Comparison of ENCODE assay signal across 8 cellular contexts in the genomic region with DNA sequence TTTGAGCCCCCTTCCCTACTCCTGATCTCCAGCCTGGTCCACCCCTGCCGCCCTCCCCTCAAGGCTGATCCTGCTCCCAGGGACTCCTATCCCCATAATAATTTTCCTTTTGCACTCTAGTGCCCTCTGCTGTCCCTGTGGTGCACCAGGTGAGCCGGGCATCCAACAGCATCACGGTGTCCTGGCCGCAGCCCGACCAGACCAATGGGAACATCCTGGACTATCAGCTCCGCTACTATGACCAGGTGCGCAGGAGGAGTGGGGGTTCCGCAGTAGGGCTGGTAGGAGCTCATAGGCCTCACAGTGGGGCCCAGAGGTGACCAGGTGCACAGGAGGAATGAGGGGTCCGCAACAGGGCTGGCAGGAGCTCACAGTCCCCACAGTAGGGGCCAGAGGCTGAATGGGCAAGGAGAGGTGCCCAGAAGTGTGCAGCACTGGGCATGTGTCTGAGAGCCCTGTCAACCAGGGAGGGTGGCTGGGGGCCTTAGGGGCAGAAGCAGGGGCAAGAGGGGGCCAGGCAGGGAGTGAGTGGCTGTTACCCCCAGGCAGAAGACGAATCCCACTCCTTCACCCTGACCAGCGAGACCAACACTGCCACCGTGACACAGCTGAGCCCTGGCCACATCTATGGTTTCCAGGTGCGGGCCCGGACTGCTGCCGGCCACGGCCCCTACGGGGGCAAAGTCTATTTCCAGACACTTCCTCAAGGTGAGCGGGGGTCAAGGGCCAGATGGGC. TPM values are rescaled to one million over a fixed set of nuclear protein-coding genes. Genes with fewer than 3 reads are reported as not detected.
A peak's percentile ranks its signal among the peaks of the same experiment; 100 is the strongest.
DNase-seq lines count a peak whose midpoint lies in the region; ATAC-seq and TF ChIP-seq lines count a peak whose summit lies in the region.

No MANE protein-coding gene starts in this region.

- H3K27ac ChIP-seq in HL-60 (replicated peaks) (no peak overlapping the region), thoracic aorta (no peak overlapping the region)

- POLR2A ChIA-PET in WTC11 (lab: Charles Lee) = interaction anchor here (0.6 kb wide), 1 partner anchor 12 kb away, joined by 3 read pairs; the partner anchor contains the start of gene EPHB6

- no peak overlapping the region for H3K27ac Mint-ChIP-seq in WTC11
- no peak overlapping the region for H3K27ac Mint-ChIP-seq in immature natural killer cell
- H3K27ac Mint-ChIP-seq in activated T-helper 1 cell treated with anti-CD3 and anti-CD28 coated beads, Interleukin-12 subunit alpha, Interleukin-12 subunit beta, Interleukin-2, Interleukin-4 antibody, amounts not matched to agents 30 ng/mL and 10 ng/mL and 1 ng/mL, durations not matched to agents 14 hours and 24 hours and 36 hours = no peak overlapping the region

- CTCF ChIA-PET in WTC11 (lab: Charles Lee) = interaction anchor here (0.6 to 3.3 kb wide), 30 partner anchors 8 to 527 kb away, joined by 3 to 47 read pairs (median 4); partner anchors contain the start of genes EPHB6 and KEL

- DNase-seq in COR-L47 (lab: John Stamatoyannopoulos, UW) = peak; percentile 34
- DNase-seq in HL-60 (ENCODE audit: low read depth in 1 of 2, low spot score in 1 of 2) = peak in 1 of 2 experiments; percentile 25
- peak; percentile 80 for DNase-seq in WTC11 (ENCODE audit: low spot score)
- DNase-seq in left ventricle myocardium superior = peak; percentile 50
- no peak for DNase-seq in thoracic aorta (ENCODE audit: low spot score)
- no peak for DNase-seq in SKM-1 treated with dmso at 0.1 percent for 144 hours (lab: John Stamatoyannopoulos, UW; ENCODE audit: unreplicated experiment)
- no peak for DNase-seq in immature natural killer cell
- DNase-seq in activated T-helper 1 cell treated with anti-CD3 and anti-CD28 coated beads, Interleukin-12 subunit alpha, Interleukin-12 subunit beta, Interleukin-2, Interleukin-4 antibody, amounts not matched to agents 30 ng/mL and 10 ng/mL and 1 ng/mL, durations not matched to agents 14 hours and 24 hours and 36 hours (ENCODE audit: low spot score) = no peak

- H3K4me3 Mint-ChIP-seq in WTC11 (no peak overlapping the region), immature natural killer cell (no peak overlapping the region)
- H3K4me3 Mint-ChIP-seq in activated T-helper 1 cell treated with anti-CD3 and anti-CD28 coated beads, Interleukin-12 subunit alpha, Interleukin-12 subunit beta, Interleukin-2, Interleukin-4 antibody, amounts not matched to agents 30 ng/mL and 10 ng/mL and 1 ng/mL, durations not matched to agents 14 hours and 24 hours and 36 hours = no peak overlapping the region

- peak; percentile 92 for ATAC-seq in WTC11
- ATAC-seq in left ventricle myocardium superior = peak; percentile 76
- ATAC-seq in thoracic aorta (ENCODE audit: insufficient number of reproducible peaks, low FRiP score, low read depth) = no peak

- H3K4me3 ChIP-seq in HL-60 (replicated peaks; ENCODE audit: insufficient read depth, low read length) = no peak overlapping the region
- no peak overlapping the region for H3K4me3 ChIP-seq in thoracic aorta

- peaks cover 14% of the 10 kb centered on the region for H3K36me3 ChIP-seq in thoracic aorta

- H3K9me3 Mint-ChIP-seq in WTC11 = no peaks in the 10 kb centered on the region
- no peaks in the 10 kb centered on the region for H3K9me3 Mint-ChIP-seq in immature natural killer cell
- H3K9me3 Mint-ChIP-seq in activated T-helper 1 cell treated with anti-CD3 and anti-CD28 coated beads, Interleukin-12 subunit alpha, Interleukin-12 subunit beta, Interleukin-2, Interleukin-4 antibody, amounts not matched to agents 30 ng/mL and 10 ng/mL and 1 ng/mL, durations not matched to agents 14 hours and 24 hours and 36 hours = no peaks in the 10 kb centered on the region

- peak; percentile 50 for TF ChIP-seq CTCF in HL-60 (IDR thresholded peaks at IDR 0.05; ENCODE audit: insufficient read depth, low read length)
- TF ChIP-seq CTCF in WTC11 (IDR thresholded peaks at IDR 0.05) = peak; percentile 39; the same call in 1 of the 2 replicates
- peak; percentile 44 for TF ChIP-seq CTCF in thoracic aorta (IDR thresholded peaks at IDR 0.05)

- H3K27me3 ChIP-seq in HL-60 (ENCODE audit: insufficient read depth, poor library complexity, severe bottlenecking) (no peaks in the 10 kb centered on the region), thoracic aorta (replicated peaks; ENCODE audit: insufficient read depth) (no peaks in the 10 kb centered on the region)

- H3K9me3 ChIP-seq in thoracic aorta = no peaks in the 10 kb centered on the region

- H3K4me1 Mint-ChIP-seq in WTC11 = peaks cover 39% of the 10 kb centered on the region
- no peaks in the 10 kb centered on the region for H3K4me1 Mint-ChIP-seq in immature natural killer cell
- H3K4me1 Mint-ChIP-seq in activated T-helper 1 cell treated with anti-CD3 and anti-CD28 coated beads, Interleukin-12 subunit alpha, Interleukin-12 subunit beta, Interleukin-2, Interleukin-4 antibody, amounts not matched to agents 30 ng/mL and 10 ng/mL and 1 ng/mL, durations not matched to agents 14 hours and 24 hours and 36 hours (ENCODE audit: low read depth) = no peaks in the 10 kb centered on the region

- H3K27me3 Mint-ChIP-seq in WTC11 (ENCODE audit: low read depth) (no peaks in the 10 kb centered on the region; the same call in none of the 2 replicates), immature natural killer cell (ENCODE audit: low read depth in 3 of 3) (peaks cover 0 to 4% (median 0%) of the 10 kb centered on the region in 3 donors)
- peaks cover 2% of the 10 kb centered on the region for H3K27me3 Mint-ChIP-seq in activated T-helper 1 cell treated with anti-CD3 and anti-CD28 coated beads, Interleukin-12 subunit alpha, Interleukin-12 subunit beta, Interleukin-2, Interleukin-4 antibody, amounts not matched to agents 30 ng/mL and 10 ng/mL and 1 ng/mL, durations not matched to agents 14 hours and 24 hours and 36 hours (ENCODE audit: insufficient read depth)

- no peaks in the 10 kb centered on the region; the same call in 1 of the 2 replicates for H3K36me3 Mint-ChIP-seq in WTC11
- H3K36me3 Mint-ChIP-seq in immature natural killer cell = peaks cover 0 to 4% (median 0%) of the 10 kb centered on the region in 3 donors
- H3K36me3 Mint-ChIP-seq in activated T-helper 1 cell treated with anti-CD3 and anti-CD28 coated beads, Interleukin-12 subunit alpha, Interleukin-12 subunit beta, Interleukin-2, Interleukin-4 antibody, amounts not matched to agents 30 ng/mL and 10 ng/mL and 1 ng/mL, durations not matched to agents 14 hours and 24 hours and 36 hours (ENCODE audit: low read depth) = no peaks in the 10 kb centered on the region

- no peaks in the 10 kb centered on the region for H3K4me1 ChIP-seq in thoracic aorta (ENCODE audit: control insufficient read depth in 1 of 2, low read depth in 2 of 2)

- intact Hi-C loops in left ventricle myocardium superior (cut with micrococcal nuclease) = no loop called here
- intact Hi-C loops in activated T-helper 1 cell treated with anti-CD3 and anti-CD28 coated beads, Interleukin-12 subunit alpha, Interleukin-12 subunit beta, Interleukin-2, Interleukin-4 antibody, amounts not matched to agents 30 ng/mL and 10 ng/mL and 1 ng/mL, durations not matched to agents 14 hours and 24 hours and 36 hours (cut with micrococcal nuclease) = loop anchor here (1.0 kb wide), 1 partner anchor 12 kb away; no protein-coding TSS in a partner anchor

TF ChIP-seq in WTC11, 78 proteins besides CTCF, POLR2A, EP300 and RAD21:
- 0 out of 2 replicates have a peak, but pooled peaks have one; percentile 54 for TF ChIP-seq FOXP1 (CRISPR knock-in tag; IDR thresholded peaks at IDR 0.05; ENCODE audit: borderline replicate concordance)
- no peak for TF ChIP-seq ZNF138 (CRISPR knock-in tag; conservative IDR thresholded peaks at IDR 0.05)
- TF ChIP-seq ATF1 (CRISPR knock-in tag; IDR thresholded peaks at IDR 0.05) = no peak
- TF ChIP-seq NFYB (CRISPR knock-in tag; conservative IDR thresholded peaks at IDR 0.05; ENCODE audit: low read depth) = peak; percentile 31; the same call in 1 of the 2 replicates
- no peak for TF ChIP-seq ZBTB43 (CRISPR knock-in tag; IDR thresholded peaks at IDR 0.05)
TF ChIP-seq in WTC11: peak in this region for 2.

RNA-seq across cellular contexts. Expression of gene EPHB6, which starts 11.7 kb away (rescaled TPM):
- 13.9 to 15.4 TPM (median 15.1 TPM) in 3 replicates for total RNA-seq in WTC11 (2021)
- total RNA-seq in left ventricle myocardium superior = 3.9 TPM
- 10 to 100 TPM; 25.3 to 30.5 TPM for total RNA-seq in thoracic aorta
- polyA plus RNA-seq in immature natural killer cell = 1 to 10 TPM; 2.4 to 3.8 (median 2.6) TPM
- 5.6 and 6.0 TPM in 2 replicates for total RNA-seq in activated T-helper 1 cell treated with anti-CD3 and anti-CD28 coated beads, Interleukin-12 subunit alpha, Interleukin-12 subunit beta, Interleukin-2, Interleukin-4 antibody, amounts not matched to agents 30 ng/mL and 10 ng/mL and 1 ng/mL, durations not matched to agents 14 hours and 24 hours and 36 hours

RNA-seq across cellular contexts. Expression of gene TRPV6, which starts 19.0 kb away (rescaled TPM):
- total RNA-seq in WTC11 (2021) (0.63 to 2.0 TPM (median 0.80 TPM) in 3 replicates), left ventricle myocardium superior (0.05 TPM), thoracic aorta (not detected)
- not detected for polyA plus RNA-seq in immature natural killer cell
- not detected in 2 replicates for total RNA-seq in activated T-helper 1 cell treated with anti-CD3 and anti-CD28 coated beads, Interleukin-12 subunit alpha, Interleukin-12 subunit beta, Interleukin-2, Interleukin-4 antibody, amounts not matched to agents 30 ng/mL and 10 ng/mL and 1 ng/mL, durations not matched to agents 14 hours and 24 hours and 36 hours

Comparison
In these comparisons a context has a peak if more than half of its experiments do, and no peak if none do; other contexts are left out.
1. DNase-seq: peak in COR-L47 (single experiment), WTC11 (single experiment) and left ventricle myocardium superior (single experiment); none in thoracic aorta (single experiment), SKM-1 treated with dmso at 0.1 percent for 144 hours (single experiment), immature natural killer cell (0 of 3) and activated T-helper 1 cell treated with anti-CD3 and anti-CD28 coated beads, Interleukin-12 subunit alpha, Interleukin-12 subunit beta, Interleukin-2, Interleukin-4 antibody, amounts not matched to agents 30 ng/mL and 10 ng/mL and 1 ng/mL, durations not matched to agents 14 hours and 24 hours and 36 hours (single experiment).
2. Peak in every context shown above with its lines, with median percentiles within 50 percentile points of each other: CTCF ChIP-seq.